ENCODE assay signal across 1 cellular context in the genomic region with DNA sequence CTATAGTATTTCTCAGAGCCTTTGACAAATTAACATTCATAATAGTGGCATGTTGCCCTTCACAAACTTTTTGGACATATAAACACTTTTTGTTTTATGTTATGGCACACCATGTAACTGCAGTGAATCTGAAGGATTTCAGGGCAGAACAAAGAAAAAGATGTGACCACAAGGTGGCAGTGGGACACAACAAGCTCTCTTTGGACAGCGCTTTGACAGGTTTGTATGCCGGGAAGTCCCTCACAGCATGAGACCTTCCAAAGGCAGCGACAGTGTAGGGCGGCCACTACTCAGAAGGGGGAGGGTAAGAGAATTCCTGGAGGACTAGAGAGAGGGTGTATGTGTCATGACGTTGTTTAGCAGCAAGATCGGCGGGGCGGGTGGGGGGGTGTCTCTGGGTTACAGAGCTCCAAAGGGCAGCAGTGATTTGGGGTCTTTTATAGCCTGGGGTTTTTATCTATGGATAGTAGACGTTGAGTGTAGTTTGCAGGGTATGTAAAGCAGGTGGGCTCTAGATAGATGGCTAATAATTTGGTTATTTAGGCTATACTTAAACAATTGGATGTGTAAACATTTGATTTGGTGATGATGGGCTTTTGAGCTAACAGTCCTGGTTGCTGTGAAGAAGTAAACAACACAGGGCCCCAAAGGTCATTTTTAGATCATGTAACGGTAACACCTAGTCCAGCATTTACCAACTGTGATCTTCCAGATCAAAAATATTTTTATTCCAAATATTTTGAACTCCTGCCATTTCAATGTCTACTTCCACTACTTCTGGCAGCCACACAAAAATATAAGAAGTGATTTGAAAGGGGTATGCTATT.
TF ChIP-seq lines count a peak whose summit lies in the region.

No MANE protein-coding gene starts in this region.

TF ChIP-seq in HCT116, 20 proteins besides CTCF, POLR2A, EP300 and RAD21 (continued from another document):
- TF ChIP-seq REST (IDR thresholded peaks at IDR 0.05; ENCODE audit: low read depth) (no peak), TCF7L2 (IDR thresholded peaks at IDR 0.05; ENCODE audit: borderline replicate concordance, extremely low read depth, insufficient read depth, insufficient read length) (peak; percentile 47), SP1 (IDR thresholded peaks at IDR 0.05; ENCODE audit: low read depth) (peak; percentile 39; the same call in 1 of the 2 replicates), SRF (IDR thresholded peaks at IDR 0.05; ENCODE audit: low read depth) (no peak), SIN3A (IDR thresholded peaks at IDR 0.05; ENCODE audit: low read depth) (no peak), EGR1 (IDR thresholded peaks at IDR 0.05; ENCODE audit: low read depth) (no peak; the same call in 1 of the 2 replicates), ZFX (IDR thresholded peaks at IDR 0.05) (no peak)
